In genomic region chr13:113897161-113897560, GRCh38 we compare ENCODE assay signal across 11 cellular contexts. TPM values are rescaled to one million over a fixed set of nuclear protein-coding genes. Genes with fewer than 3 reads are reported as not detected.
DNase-seq lines count a peak whose midpoint lies in the region; TF ChIP-seq lines count a peak whose summit lies in the region.
"Had no signal": no experiment of that assay in that cellular context is flagged by ENCODE, and none has a peak within 500 bp of the region (broad histone marks: within the 10 kb centered on the region; RNA-seq: fewer than 3 reads in every experiment).

No MANE protein-coding gene starts in this region.

- in situ Hi-C loops in brain microvascular endothelial cell (cut with HindIII; ENCODE audit: low pct_ligation_motif_present, low sequenced_read_pairs): no loop called here

- TF ChIP-seq CTCF in brain microvascular endothelial cell (IDR thresholded peaks at IDR 0.05; ENCODE audit: low read depth, low read length, missing control alignments): no peak
- TF ChIP-seq CTCF in kidney epithelial cell (IDR thresholded peaks at IDR 0.05; ENCODE audit: insufficient read depth, low read length, poor library complexity, severe bottlenecking): no peak

- H3K4me3 ChIP-seq in brain microvascular endothelial cell (ENCODE audit: low read depth, low read length): no peak overlapping the region
- H3K4me3 ChIP-seq in kidney epithelial cell (ENCODE audit: low read depth, low read length): no peak overlapping the region

- DNase-seq in 8988T: peak; percentile 58
- DNase-seq in HK-2 (ENCODE audit: unreplicated experiment): peak; percentile 85
- peak; percentile 86 for DNase-seq in brain microvascular endothelial cell
- peak; percentile 97 for DNase-seq in kidney epithelial cell (ENCODE audit: low read depth)
- DNase-seq in inferior parietal cortex (ENCODE audit: extremely low spot score): no peak
- no peak for DNase-seq in NCI-H2081 treated with DMSO at 0.1 percent for 48 hours (lab: John Stamatoyannopoulos, UW)
- DNase-seq in DMS79 (lab: John Stamatoyannopoulos, UW): no peak
- no peak for DNase-seq in SIG-M5 treated with dmso at 0.1 percent for 504 hours (lab: John Stamatoyannopoulos, UW; ENCODE audit: unreplicated experiment)
- DNase-seq: caudate nucleus; CD4-positive, CD25-positive, alpha-beta regulatory T cell; OCI-M1 had no signal

- H3K27ac ChIP-seq in brain microvascular endothelial cell: peak overlapping the region; percentile 50

- H3K36me3 ChIP-seq in brain microvascular endothelial cell (replicated peaks): no peaks in the 10 kb centered on the region
- no peaks in the 10 kb centered on the region for H3K36me3 ChIP-seq in kidney epithelial cell (ENCODE audit: control insufficient read depth, insufficient read depth, low read length)

- H3K27me3 ChIP-seq in brain microvascular endothelial cell (replicated peaks) (no peaks in the 10 kb centered on the region), kidney epithelial cell (ENCODE audit: control insufficient read depth, insufficient read depth, low read length) (no peaks in the 10 kb centered on the region)

RNA-seq across cellular contexts. Expression of gene GAS6, which starts 33.3 kb away (rescaled TPM):
- 99.6 and 110 TPM in 2 replicates for total RNA-seq in kidney epithelial cell

Comparison
In these comparisons a context has a peak if more than half of its experiments do, and no peak if none do; other contexts are left out.
1. DNase-seq: peak in 8988T (single experiment), HK-2 (single experiment), brain microvascular endothelial cell (single experiment) and kidney epithelial cell (single experiment); none in inferior parietal cortex (single experiment), NCI-H2081 treated with DMSO at 0.1 percent for 48 hours (single experiment), DMS79 (single experiment) and SIG-M5 treated with dmso at 0.1 percent for 504 hours (single experiment).